16 cellular contexts compared by ENCODE assay signal in genomic region chr13:22700488-22700887, GRCh38.
DNase-seq lines count a peak whose midpoint lies in the region; ATAC-seq and TF ChIP-seq lines count a peak whose summit lies in the region.
"Had no signal": no experiment of that assay in that cellular context is flagged by ENCODE, and none has a peak within 500 bp of the region (broad histone marks: within the 10 kb centered on the region; RNA-seq: fewer than 3 reads in every experiment).

No MANE protein-coding gene starts in this region.

- peak; percentile 90 for TF ChIP-seq EP300 in neural cell (conservative IDR thresholded peaks at IDR 0.05; ENCODE audit: poor library complexity, severe bottlenecking)

- no peak overlapping the region for H2AFZ ChIP-seq in neural cell (ENCODE audit: low read depth, low read length)

- no peak overlapping the region for H3K9ac ChIP-seq in neural cell (ENCODE audit: low read length)
- H3K9ac ChIP-seq: BLaER1 treated with 17β-estradiol and CSF1 and Interleukin-3, amounts not matched to agents 10 nM and 100 nM had no signal

- DNase-seq in NCI-H510A treated with DMSO at 0.1 percent for 48 hours (lab: John Stamatoyannopoulos, UW): peak; percentile 4
- DNase-seq in NCI-H510A (lab: John Stamatoyannopoulos, UW): no peak
- DNase-seq in NCI-H1105 treated with DMSO at 0.1 percent for 48 hours (lab: John Stamatoyannopoulos, UW): peak; percentile 60
- DNase-seq in NCI-H69 (lab: John Stamatoyannopoulos, UW): peak; percentile 96
- DNase-seq in OCI-M1 (lab: John Stamatoyannopoulos, UW): no peak
- DNase-seq: ACHN; Calu3; CD4-positive, CD25-positive, alpha-beta regulatory T cell; DMS 273 treated with DMSO at 0.1 percent for 48 hours; GOT3; H9 had no signal

- H3K79me2 ChIP-seq in neural cell (replicated peaks; ENCODE audit: insufficient read depth, low read length): no peaks in the 10 kb centered on the region

- TF ChIP-seq CTCF in neural cell (IDR thresholded peaks at IDR 0.05; ENCODE audit: poor library complexity, severe bottlenecking): no peak

- no peaks in the 10 kb centered on the region for H3K36me3 ChIP-seq in neural cell (ENCODE audit: insufficient read depth, low read length)
- H3K36me3 ChIP-seq: BLaER1 treated with 17β-estradiol and CSF1 and Interleukin-3, amounts not matched to agents 10 nM and 100 nM had no signal

- no peak overlapping the region for H3K4me2 ChIP-seq in neural cell (ENCODE audit: low read length)
- H3K4me2 ChIP-seq: BLaER1 treated with 17β-estradiol and CSF1 and Interleukin-3, amounts not matched to agents 10 nM and 100 nM had no signal

- no peak for TF ChIP-seq RAD21 in neural cell (conservative IDR thresholded peaks at IDR 0.05)

- H3K9me3 ChIP-seq in neural cell (ENCODE audit: low read length): no peaks in the 10 kb centered on the region

- peak overlapping the region; percentile 72 for H3K27ac ChIP-seq in neural cell (ENCODE audit: low read length)
- H3K27ac ChIP-seq: BLaER1 treated with 17β-estradiol and CSF1 and Interleukin-3, amounts not matched to agents 10 nM and 100 nM had no signal

- H4K20me1 ChIP-seq in neural cell (ENCODE audit: insufficient read depth): no peaks in the 10 kb centered on the region
- H4K20me1 ChIP-seq: BLaER1 treated with 17β-estradiol and CSF1 and Interleukin-3, amounts not matched to agents 10 nM and 100 nM had no signal

- no peaks in the 10 kb centered on the region for H3K27me3 ChIP-seq in neural cell (ENCODE audit: insufficient read depth, low read depth, low read length)
- H3K27me3 ChIP-seq: BLaER1 treated with 17β-estradiol and CSF1 and Interleukin-3, amounts not matched to agents 10 nM and 100 nM had no signal

- no peaks in the 10 kb centered on the region for H3K9me2 ChIP-seq in neural cell (ENCODE audit: insufficient read depth, low read length)

- H3F3A ChIP-seq in neural cell (ENCODE audit: insufficient read depth, low read length, poor library complexity, severe bottlenecking): no peaks in the 10 kb centered on the region

- ATAC-seq in HG02571 (IDR thresholded peaks at IDR 0.05; ENCODE audit: unreplicated experiment): no peak
- no peak for ATAC-seq in GM19397 (IDR thresholded peaks at IDR 0.05; ENCODE audit: unreplicated experiment)
- ATAC-seq: GM12878 had no signal

- peak overlapping the region; percentile 23 for H3K4me3 ChIP-seq in neural cell (ENCODE audit: low read length)
- H3K4me3 ChIP-seq: BLaER1 treated with 17β-estradiol and CSF1 and Interleukin-3, amounts not matched to agents 10 nM and 100 nM; GM12878 had no signal

TF ChIP-seq in neural cell, 6 proteins besides CTCF, POLR2A, EP300 and RAD21:
- TF ChIP-seq REST (IDR thresholded peaks at IDR 0.05; ENCODE audit: borderline replicate concordance) (no peak), POLR2AphosphoS5 (IDR thresholded peaks at IDR 0.05) (peak; percentile 50)

Comparison
In these comparisons a context has a peak if more than half of its experiments do, and no peak if none do; other contexts are left out.
1. DNase-seq: peak in NCI-H510A treated with DMSO at 0.1 percent for 48 hours (single experiment), NCI-H1105 treated with DMSO at 0.1 percent for 48 hours (single experiment) and NCI-H69 (single experiment); none in NCI-H510A (single experiment) and OCI-M1 (single experiment).